15 cellular contexts compared by ENCODE assay signal in genomic region chr17:61284174-61284573, GRCh38.
A peak's percentile ranks its signal among the peaks of the same experiment; 100 is the strongest.
DNase-seq lines count a peak whose midpoint lies in the region; ATAC-seq and TF ChIP-seq lines count a peak whose summit lies in the region.
"Had no signal": no experiment of that assay in that cellular context is flagged by ENCODE, and none has a peak within 500 bp of the region (broad histone marks: within the 10 kb centered on the region; RNA-seq: fewer than 3 reads in every experiment).

No MANE protein-coding gene starts in this region.

- H3K27ac ChIP-seq in BLaER1 treated with 17β-estradiol and CSF1 and Interleukin-3, amounts not matched to agents 10 nM and 100 nM, result no peak overlapping the region
- H3K27ac ChIP-seq in left lung, result no peak overlapping the region
- H3K27ac ChIP-seq in ascending aorta, result no peak overlapping the region

- H3K27me3 ChIP-seq in BLaER1 treated with 17β-estradiol and CSF1 and Interleukin-3, amounts not matched to agents 10 nM and 100 nM, result no peaks in the 10 kb centered on the region
- no peaks in the 10 kb centered on the region for H3K27me3 ChIP-seq in left lung
- no peaks in the 10 kb centered on the region for H3K27me3 ChIP-seq in ascending aorta
- H3K27me3 ChIP-seq: esophagus squamous epithelium had no signal

- peaks cover 9% of the 10 kb centered on the region for H3K36me3 Mint-ChIP-seq in nephron (ENCODE audit: low read depth)

- peaks cover 45% of the 10 kb centered on the region for H3K4me1 Mint-ChIP-seq in nephron

- no peaks in the 10 kb centered on the region for H3K36me3 ChIP-seq in BLaER1 treated with 17β-estradiol and CSF1 and Interleukin-3, amounts not matched to agents 10 nM and 100 nM
- H3K36me3 ChIP-seq in left lung (no peaks in the 10 kb centered on the region), ascending aorta (no peaks in the 10 kb centered on the region)
- H3K36me3 ChIP-seq: esophagus squamous epithelium had no signal

- no peak overlapping the region for H3K9ac ChIP-seq in BLaER1 treated with 17β-estradiol and CSF1 and Interleukin-3, amounts not matched to agents 10 nM and 100 nM

- no peak overlapping the region for H3K4me3 ChIP-seq in BLaER1 treated with 17β-estradiol and CSF1 and Interleukin-3, amounts not matched to agents 10 nM and 100 nM
- H3K4me3 ChIP-seq in cardiac fibroblast (replicated peaks in 1 of 2; ENCODE audit: low read depth in 2 of 2, low read length in 2 of 2) (no peak overlapping the region), left lung (no peak overlapping the region), ascending aorta (no peak overlapping the region)
- H3K4me3 ChIP-seq: esophagus squamous epithelium had no signal

- intact Hi-C loops in left lung (cut with DNase I), result no loop called here
- intact Hi-C loops in ascending aorta (cut with DNase I), result no loop called here
- intact Hi-C loops in head of caudate nucleus (cut with DNase I), result no loop called here

- no peaks in the 10 kb centered on the region for H4K20me1 ChIP-seq in BLaER1 treated with 17β-estradiol and CSF1 and Interleukin-3, amounts not matched to agents 10 nM and 100 nM

- TF ChIP-seq CTCF in cardiac fibroblast (IDR thresholded peaks at IDR 0.05; ENCODE audit: low read depth, low read length), result no peak
- TF ChIP-seq CTCF in nephron (IDR thresholded peaks at IDR 0.05; ENCODE audit: unreplicated experiment in 3 of 3), result no peak
- TF ChIP-seq CTCF in left lung (IDR thresholded peaks at IDR 0.05), result no peak
- TF ChIP-seq CTCF in ascending aorta (IDR thresholded peaks at IDR 0.05), result no peak

- H3K9me3 ChIP-seq in BLaER1 treated with 17β-estradiol and CSF1 and Interleukin-3, amounts not matched to agents 10 nM and 100 nM (replicated peaks in 1 of 11), result peaks cover 9 to 15% (median 13%) of the 10 kb centered on the region in 11 experiments; a peak in 19 of 22 replicates
- H3K9me3 ChIP-seq in left lung, result peaks cover 0 to 4% of the 10 kb centered on the region in 2 donors
- no peaks in the 10 kb centered on the region for H3K9me3 ChIP-seq in ascending aorta
- H3K9me3 ChIP-seq: esophagus squamous epithelium had no signal

- ATAC-seq in left lung, result no peak

- no peak overlapping the region for H3K4me3 Mint-ChIP-seq in nephron
- H3K4me3 Mint-ChIP-seq: activated naive CD4-positive, alpha-beta T cell treated with anti-CD3 and anti-CD28 coated beads for 36 hours had no signal

- DNase-seq in M059J (ENCODE audit: low read depth) (peak; percentile 95), cardiac fibroblast (ENCODE audit: low read depth in 2 of 2) (peak; percentile 40 to 89), left lung (no peak), COLO668 (lab: John Stamatoyannopoulos, UW; ENCODE audit: unreplicated experiment) (no peak), ascending aorta (ENCODE audit: low spot score in 2 of 2) (no peak), head of caudate nucleus (no peak)
- DNase-seq: activated naive CD4-positive, alpha-beta T cell treated with anti-CD3 and anti-CD28 coated beads for 36 hours; esophagus squamous epithelium; immature natural killer cell; NCI-H1694; retina; SHP77 treated with DMSO at 0.1 percent for 48 hours; stimulated activated naive CD4-positive, alpha-beta T cell treated with Interleukin-2 at 50 U/mL for 16 hours had no signal

- H3K27ac Mint-ChIP-seq in nephron, result peak overlapping the region; percentile 16 to 91 (median 88)
- H3K27ac Mint-ChIP-seq: activated naive CD4-positive, alpha-beta T cell treated with anti-CD3 and anti-CD28 coated beads for 36 hours had no signal

- H3K27me3 Mint-ChIP-seq in nephron (ENCODE audit: low read depth), result no peaks in the 10 kb centered on the region

- H3K4me1 ChIP-seq in BLaER1 treated with 17β-estradiol and CSF1 and Interleukin-3, amounts not matched to agents 10 nM and 100 nM, result peaks cover 17 to 54% (median 48%) of the 10 kb centered on the region in 10 experiments
- H3K4me1 ChIP-seq in left lung (peaks cover 0 to 10% of the 10 kb centered on the region in 2 donors), ascending aorta (peaks cover 3 to 9% of the 10 kb centered on the region in 2 donors)

- H3K9me3 Mint-ChIP-seq in nephron, result no peaks in the 10 kb centered on the region
- H3K9me3 Mint-ChIP-seq: activated naive CD4-positive, alpha-beta T cell treated with anti-CD3 and anti-CD28 coated beads for 36 hours; immature natural killer cell had no signal

- peak overlapping the region in 7 of 11 experiments; percentile 72 to 83 (median 79); a peak in 7 of 22 replicates for H3K4me2 ChIP-seq in BLaER1 treated with 17β-estradiol and CSF1 and Interleukin-3, amounts not matched to agents 10 nM and 100 nM

Comparison
In these comparisons a context has a peak if more than half of its experiments do, and no peak if none do; other contexts are left out.
1. DNase-seq: peak in M059J (single experiment) and cardiac fibroblast (2 of 2); none in left lung (0 of 2), COLO668 (single experiment), ascending aorta (0 of 2) and head of caudate nucleus (0 of 42).